In genomic region chr4:42750831-42751230, GRCh38 we compare ENCODE assay signal across 22 cellular contexts.
DNase-seq lines count a peak whose midpoint lies in the region; ATAC-seq and TF ChIP-seq lines count a peak whose summit lies in the region.
"Had no signal": no experiment of that assay in that cellular context is flagged by ENCODE, and none has a peak within 500 bp of the region (broad histone marks: within the 10 kb centered on the region; RNA-seq: fewer than 3 reads in every experiment).

No MANE protein-coding gene starts in this region.

- no peak overlapping the region for H3K27ac Mint-ChIP-seq in activated naive CD4-positive, alpha-beta T cell treated with anti-CD3 and anti-CD28 coated beads for 36 hours
- H3K27ac Mint-ChIP-seq: activated CD8-positive, alpha-beta memory T cell treated with anti-CD3 and anti-CD28 coated beads, Interleukin-2, amount 10 ng/mL, durations not matched to agents 7 days and 5 days; activated naive CD4-positive, alpha-beta T cell treated with anti-CD3 and anti-CD28 coated beads, Interleukin-2, amount 50 U/mL, for 24 hours; activated T-helper 1 cell treated with anti-CD3 and anti-CD28 coated beads, Interleukin-12 subunit alpha, Interleukin-12 subunit beta, Interleukin-2, Interleukin-4 antibody, amounts not matched to agents 30 ng/mL and 10 ng/mL and 1 ng/mL, durations not matched to agents 14 hours and 24 hours and 36 hours; CD14-positive monocyte; progenitor cell of endocrine pancreas; T-helper 17 cell had no signal

- no peak for TF ChIP-seq CTCF in Loucy (conservative IDR thresholded peaks at IDR 0.05; ENCODE audit: low read length)
- TF ChIP-seq CTCF in mucosa of descending colon (IDR thresholded peaks at IDR 0.05), result no peak

- DNase-seq in COLO668 (lab: John Stamatoyannopoulos, UW; ENCODE audit: unreplicated experiment) (peak; percentile 4), NCI-H2171 treated with DMSO at 0.1 percent for 48 hours (lab: John Stamatoyannopoulos, UW) (peak; percentile 73), medulla oblongata (ENCODE audit: extremely low spot score) (peak; percentile 4), mucosa of gallbladder (ENCODE audit: low spot score) (no peak), mucosa of descending colon (no peak)
- DNase-seq in activated naive CD4-positive, alpha-beta T cell treated with anti-CD3 and anti-CD28 coated beads for 36 hours, result no peak
- DNase-seq: activated CD8-positive, alpha-beta memory T cell treated with anti-CD3 and anti-CD28 coated beads, Interleukin-2, amount 10 ng/mL, durations not matched to agents 7 days and 5 days; aorta; cerebellar nuclear complex; IMR-90 had no signal

- CTCF ChIA-PET in activated naive CD4-positive, alpha-beta T cell treated with anti-CD3 and anti-CD28 coated beads for 36 hours (lab: Charles Lee), result interaction anchor here (0.7 to 4.9 kb wide), 2 partner anchors 183 to 379 kb away, joined by 3 to 38 read pairs; no protein-coding TSS in a partner anchor

- H3K4me3 ChIP-seq in Loucy (ENCODE audit: low read length, poor library complexity, severe bottlenecking), result no peak overlapping the region
- H3K4me3 ChIP-seq in mucosa of descending colon, result no peak overlapping the region
- H3K4me3 ChIP-seq: HAP-1, heart right ventricle, Peyer's patch, SJSA1, suprapubic skin had no signal

- H3K9me3 ChIP-seq in Loucy (ENCODE audit: insufficient read depth, low read depth, low read length) (no peaks in the 10 kb centered on the region), mucosa of descending colon (no peaks in the 10 kb centered on the region)
- H3K9me3 ChIP-seq: HAP-1, Peyer's patch, SJSA1, suprapubic skin had no signal

- no peaks in the 10 kb centered on the region for H3K36me3 Mint-ChIP-seq in activated naive CD4-positive, alpha-beta T cell treated with anti-CD3 and anti-CD28 coated beads for 36 hours (ENCODE audit: low read depth)
- H3K36me3 Mint-ChIP-seq: activated CD8-positive, alpha-beta memory T cell treated with anti-CD3 and anti-CD28 coated beads, Interleukin-2, amount 10 ng/mL, durations not matched to agents 7 days and 5 days; activated naive CD4-positive, alpha-beta T cell treated with anti-CD3 and anti-CD28 coated beads, Interleukin-2, amount 50 U/mL, for 24 hours; CD14-positive monocyte had no signal

- peaks cover 3% of the 10 kb centered on the region for H3K4me1 Mint-ChIP-seq in activated naive CD4-positive, alpha-beta T cell treated with anti-CD3 and anti-CD28 coated beads for 36 hours (ENCODE audit: low read depth)
- H3K4me1 Mint-ChIP-seq: activated CD8-positive, alpha-beta memory T cell treated with anti-CD3 and anti-CD28 coated beads, Interleukin-2, amount 10 ng/mL, durations not matched to agents 7 days and 5 days had no signal

- peaks cover 2% of the 10 kb centered on the region for H3K9me3 Mint-ChIP-seq in activated naive CD4-positive, alpha-beta T cell treated with anti-CD3 and anti-CD28 coated beads for 36 hours

- peak overlapping the region; percentile 27; the same call in 1 of the 2 replicates for H2AFZ ChIP-seq in Loucy (ENCODE audit: low read length)

- no peak for ATAC-seq in mucosa of descending colon
- ATAC-seq: activated CD8-positive, alpha-beta memory T cell treated with anti-CD3 and anti-CD28 coated beads, Interleukin-2, amount 10 ng/mL, durations not matched to agents 7 days and 5 days; left lobe of liver had no signal

- peaks cover 2% of the 10 kb centered on the region for H3K27me3 Mint-ChIP-seq in activated naive CD4-positive, alpha-beta T cell treated with anti-CD3 and anti-CD28 coated beads for 36 hours (ENCODE audit: low read depth)

- no peaks in the 10 kb centered on the region for H3K79me2 ChIP-seq in Loucy (ENCODE audit: insufficient read depth, low read length)

- H4K20me1 ChIP-seq in Loucy (ENCODE audit: insufficient read depth, low read length, poor library complexity, severe bottlenecking), result no peaks in the 10 kb centered on the region

- no peak overlapping the region for H3K4me3 Mint-ChIP-seq in activated naive CD4-positive, alpha-beta T cell treated with anti-CD3 and anti-CD28 coated beads for 36 hours
- H3K4me3 Mint-ChIP-seq: activated CD8-positive, alpha-beta memory T cell treated with anti-CD3 and anti-CD28 coated beads, Interleukin-2, amount 10 ng/mL, durations not matched to agents 7 days and 5 days; activated naive CD4-positive, alpha-beta T cell treated with anti-CD3 and anti-CD28 coated beads, Interleukin-2, amount 50 U/mL, for 24 hours; activated T-helper 1 cell treated with anti-CD3 and anti-CD28 coated beads, Interleukin-12 subunit alpha, Interleukin-12 subunit beta, Interleukin-2, Interleukin-4 antibody, amounts not matched to agents 30 ng/mL and 10 ng/mL and 1 ng/mL, durations not matched to agents 14 hours and 24 hours and 36 hours; CD14-positive monocyte; T-helper 17 cell had no signal

- no peaks in the 10 kb centered on the region for H3F3A ChIP-seq in Loucy (ENCODE audit: low read depth)

- no peaks in the 10 kb centered on the region for H3K36me3 ChIP-seq in Loucy (ENCODE audit: insufficient read depth, low read length)
- H3K36me3 ChIP-seq in mucosa of descending colon (ENCODE audit: low read depth), result no peaks in the 10 kb centered on the region
- H3K36me3 ChIP-seq: HAP-1, heart right ventricle, Peyer's patch, SJSA1, suprapubic skin had no signal

- H3K4me1 ChIP-seq in Loucy (ENCODE audit: insufficient read depth, low read length, poor library complexity, severe bottlenecking) (no peaks in the 10 kb centered on the region), mucosa of descending colon (ENCODE audit: low read depth) (no peaks in the 10 kb centered on the region)
- H3K4me1 ChIP-seq: HAP-1, heart right ventricle, Peyer's patch, SJSA1, suprapubic skin had no signal

- no peak overlapping the region for H3K4me2 ChIP-seq in Loucy (ENCODE audit: low read depth, low read length, poor library complexity, severe bottlenecking)

- H3K27me3 ChIP-seq in Loucy (ENCODE audit: insufficient read depth, low read length, poor library complexity, severe bottlenecking), result no peaks in the 10 kb centered on the region
- H3K27me3 ChIP-seq: heart right ventricle, Peyer's patch, SJSA1, suprapubic skin had no signal

- no peak overlapping the region for H3K9ac ChIP-seq in Loucy (ENCODE audit: low read depth, low read length, poor library complexity, severe bottlenecking)

- intact Hi-C loops in mucosa of descending colon (cut with DNase I, micrococcal nuclease), result no loop called here
- intact Hi-C loops in activated naive CD4-positive, alpha-beta T cell treated with anti-CD3 and anti-CD28 coated beads for 36 hours (cut with micrococcal nuclease), result loop anchor here (1.0 kb wide), 3 partner anchors 183 to 469 kb away; no protein-coding TSS in a partner anchor

- H3K9me2 ChIP-seq in Loucy (replicated peaks; ENCODE audit: low read depth, low read length), result no peaks in the 10 kb centered on the region

Comparison
In these comparisons a context has a peak if more than half of its experiments do, and no peak if none do; other contexts are left out.
1. DNase-seq: peak in COLO668 (single experiment), NCI-H2171 treated with DMSO at 0.1 percent for 48 hours (single experiment) and medulla oblongata (single experiment); none in mucosa of gallbladder (single experiment), mucosa of descending colon (0 of 3) and activated naive CD4-positive, alpha-beta T cell treated with anti-CD3 and anti-CD28 coated beads for 36 hours (single experiment).